Comparison of ENCODE assay signal across 1 cellular context in genomic region chr7:25647007-25647406, GRCh38.
TF ChIP-seq lines count a peak whose summit lies in the region.

No MANE protein-coding gene starts in this region.

TF ChIP-seq in K562, 482 proteins besides CTCF, POLR2A, EP300 and RAD21 (continued from another document):
- TF ChIP-seq MNT (conservative IDR thresholded peaks at IDR 0.05) (no peak), ZBTB17 (CRISPR knock-in tag; IDR thresholded peaks at IDR 0.05) (no peak), NFATC3 (IDR thresholded peaks at IDR 0.05) (no peak), ARID3B (CRISPR knock-in tag; IDR thresholded peaks at IDR 0.05; ENCODE audit: borderline replicate concordance) (no peak), CBX3 (IDR thresholded peaks at IDR 0.05; ENCODE audit: borderline replicate concordance in 1 of 2, low read length in 2 of 2) (no peak), PKNOX1 (IDR thresholded peaks at IDR 0.05) (no peak), MBD1 (CRISPR knock-in tag; IDR thresholded peaks at IDR 0.05) (no peak), PBX2 (CRISPR knock-in tag; IDR thresholded peaks at IDR 0.05; ENCODE audit: low read depth) (no peak), PBX2 (tag; conservative IDR thresholded peaks at IDR 0.05; ENCODE audit: low read depth) (0 out of 2 replicates have a peak, but pooled peaks have one; percentile 21), HDGF (IDR thresholded peaks at IDR 0.05) (no peak), THAP7 (CRISPR knock-in tag; IDR thresholded peaks at IDR 0.05) (no peak), ZNF277 (CRISPR knock-in tag; IDR thresholded peaks at IDR 0.05; ENCODE audit: borderline replicate concordance) (no peak), FOS (IDR thresholded peaks at IDR 0.05; ENCODE audit: extremely low read depth, insufficient read length) (no peak), FOSL1 (tag; conservative IDR thresholded peaks at IDR 0.05) (peak; percentile 61), SIRT6 (IDR thresholded peaks at IDR 0.05; ENCODE audit: low read depth, low read length) (no peak), ZNF124 (CRISPR knock-in tag; IDR thresholded peaks at IDR 0.05) (no peak), TAF9B (IDR thresholded peaks at IDR 0.05; ENCODE audit: partially characterized antibody) (no peak), IRF1 (CRISPR knock-in tag; IDR thresholded peaks at IDR 0.05; ENCODE audit: borderline replicate concordance) (no peak), SMAD3 (CRISPR knock-in tag; conservative IDR thresholded peaks at IDR 0.05) (no peak), ZNF830 (CRISPR knock-in tag; IDR thresholded peaks at IDR 0.05) (no peak), CBFA2T3 (IDR thresholded peaks at IDR 0.05) (no peak)
